1 cellular context compared by ENCODE assay signal in the genomic region with DNA sequence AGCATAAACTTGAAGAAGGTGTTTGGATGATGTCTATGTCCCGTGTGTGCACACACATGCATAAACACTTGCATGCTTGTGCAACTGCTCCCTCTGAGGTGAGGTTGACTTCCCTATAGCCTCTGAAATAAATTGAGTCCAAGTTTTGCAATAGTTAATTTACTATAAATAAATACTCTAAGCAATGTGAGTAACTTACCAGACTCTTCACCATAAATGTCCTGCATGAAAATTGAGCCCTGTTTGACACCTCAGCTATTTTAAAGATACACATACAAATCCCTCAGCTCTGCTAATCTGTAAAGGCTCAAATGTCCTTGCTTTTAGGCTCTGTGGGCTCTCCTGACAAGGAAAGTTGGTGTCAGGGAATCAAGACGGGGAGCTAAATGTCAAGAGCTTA.
TF ChIP-seq lines count a peak whose summit lies in the region.

No MANE protein-coding gene starts in this region.

TF ChIP-seq in IMR-90, 13 proteins besides CTCF, POLR2A, EP300 and RAD21:
- TF ChIP-seq CEBPB (IDR thresholded peaks at IDR 0.05; ENCODE audit: low read depth, low read length) (peak; percentile 48), BHLHE40 (IDR thresholded peaks at IDR 0.05; ENCODE audit: low read depth, low read length) (peak; percentile 59), ELK1 (IDR thresholded peaks at IDR 0.05; ENCODE audit: borderline replicate concordance, low read depth, low read length) (no peak)
